In genomic region chr6:106244931-106245330, GRCh38 we compare ENCODE assay signal across 1 cellular context.
TF ChIP-seq lines count a peak whose summit lies in the region.

No MANE protein-coding gene starts in this region.

TF ChIP-seq in HepG2, 621 proteins besides CTCF, POLR2A, EP300 and RAD21 (continued from another document):
- TF ChIP-seq TFE3 (CRISPR knock-in tag; IDR thresholded peaks at IDR 0.05) (no peak), NFIB (CRISPR knock-in tag; IDR thresholded peaks at IDR 0.05; ENCODE audit: borderline replicate concordance) (no peak), SRF (IDR thresholded peaks at IDR 0.05; ENCODE audit: low read depth, low read length) (no peak), DBP (CRISPR knock-in tag; IDR thresholded peaks at IDR 0.05; ENCODE audit: not compliant biosample characterization) (no peak), YEATS2 (CRISPR knock-in tag; IDR thresholded peaks at IDR 0.05; ENCODE audit: borderline replicate concordance) (no peak), TARDBP (CRISPR knock-in tag; IDR thresholded peaks at IDR 0.05) (no peak), ZNF546 (CRISPR knock-in tag; conservative IDR thresholded peaks at IDR 0.05) (no peak), HOMEZ (CRISPR knock-in tag; IDR thresholded peaks at IDR 0.05; ENCODE audit: low read depth) (no peak), SOX5 (CRISPR knock-in tag; IDR thresholded peaks at IDR 0.05; ENCODE audit: borderline replicate concordance) (no peak), ZNF598 (CRISPR knock-in tag; IDR thresholded peaks at IDR 0.05; ENCODE audit: borderline replicate concordance) (no peak), MEIS1 (CRISPR knock-in tag; IDR thresholded peaks at IDR 0.05; ENCODE audit: borderline replicate concordance) (no peak), ZNF260 (CRISPR knock-in tag; IDR thresholded peaks at IDR 0.05; ENCODE audit: borderline replicate concordance, low read depth) (no peak)
